7 cellular contexts compared by ENCODE assay signal in genomic region chr12:6938353-6939186, GRCh38. TPM values are rescaled to one million over a fixed set of nuclear protein-coding genes. Genes with fewer than 3 reads are reported as not detected.
DNase-seq lines count a peak whose midpoint lies in the region; ATAC-seq and TF ChIP-seq lines count a peak whose summit lies in the region.
"Had no signal": no experiment of that assay in that cellular context is flagged by ENCODE, and none has a peak within 500 bp of the region (broad histone marks: within the 10 kb centered on the region; RNA-seq: fewer than 3 reads in every experiment).

No MANE protein-coding gene starts in this region.

- H3K27me3 ChIP-seq in PC-3 (ENCODE audit: low read length) (no peaks in the 10 kb centered on the region), esophagus squamous epithelium (no peaks in the 10 kb centered on the region), spleen (replicated peaks in 1 of 7) (no peaks in the 10 kb centered on the region)

- 72 to 83% methylated on average over 3 to 10 of the region's 32 CpGs for WGBS in esophagus squamous epithelium, 2 donors
- WGBS in spleen, 5 donors: 78 to 88% (median 80%) methylated on average over 29 to 32 of the region's 32 CpGs

- no peaks in the 10 kb centered on the region for H3F3A ChIP-seq in PC-3 (ENCODE audit: low read length, unreplicated experiment)

- H3K79me2 ChIP-seq in PC-3 (ENCODE audit: low read length): no peaks in the 10 kb centered on the region; the same call in 1 of the 2 replicates

- peak overlapping the region; percentile 17; the same call in 1 of the 2 replicates for H3K4me2 ChIP-seq in PC-3 (ENCODE audit: low read length)

- 0 out of 2 replicates have a peak overlapping the region, but pooled peaks have one; percentile 35 for H2AFZ ChIP-seq in PC-3 (ENCODE audit: low read length)

- no peaks in the 10 kb centered on the region for H3K9me3 ChIP-seq in PC-3 (ENCODE audit: low read length)
- H3K9me3 ChIP-seq in esophagus squamous epithelium: no peaks in the 10 kb centered on the region
- H3K9me3 ChIP-seq in spleen: no peaks in the 10 kb centered on the region

- H4K20me1 ChIP-seq in PC-3 (ENCODE audit: low read length): no peaks in the 10 kb centered on the region

- H3K27ac ChIP-seq in PC-3 (ENCODE audit: low read length): no peak overlapping the region
- peak overlapping the region; percentile 88 to 96 (median 94) for H3K27ac ChIP-seq in esophagus squamous epithelium
- peak overlapping the region; percentile 14 to 98 (median 95) for H3K27ac ChIP-seq in spleen

- H3K36me3 ChIP-seq in PC-3 (ENCODE audit: low read depth, low read length): peaks cover 4% of the 10 kb centered on the region; the same call in 1 of the 2 replicates
- H3K36me3 ChIP-seq in esophagus squamous epithelium: peaks cover 19 to 69% (median 29%) of the 10 kb centered on the region in 3 donors
- H3K36me3 ChIP-seq in spleen: peaks cover 0 to 56% (median 24%) of the 10 kb centered on the region in 6 donors

- no peak overlapping the region for H3K4me3 ChIP-seq in PC-3 (ENCODE audit: low read length)
- H3K4me3 ChIP-seq in esophagus squamous epithelium: peak overlapping the region in 3 of 4 donors; percentile 62 to 79 (median 76)
- H3K4me3 ChIP-seq in spleen: peak overlapping the region in 4 of 8 donors; percentile 60 to 90 (median 67)

- intact Hi-C loops in PC-3 (cut with micrococcal nuclease): no loop called here
- intact Hi-C loops in esophagus squamous epithelium (cut with DNase I): no loop called here
- intact Hi-C loops in spleen (cut with DNase I; ENCODE audit: low total_unique reads): no loop called here

- no peak for ATAC-seq in PC-3

- TF ChIP-seq POLR2A in esophagus squamous epithelium (IDR thresholded peaks at IDR 0.05) (peak in 1 of 4 donors; percentile 11), spleen (IDR thresholded peaks at IDR 0.05) (no peak)

- no peaks in the 10 kb centered on the region for H3K9me2 ChIP-seq in PC-3 (replicated peaks; ENCODE audit: low read length)

- no peak for TF ChIP-seq CTCF in PC-3 (conservative IDR thresholded peaks at IDR 0.05; ENCODE audit: low read depth, low read length)
- no peak for TF ChIP-seq CTCF in esophagus squamous epithelium (IDR thresholded peaks at IDR 0.05)
- TF ChIP-seq CTCF in spleen (IDR thresholded peaks at IDR 0.05 in 8 of 11, conservative IDR thresholded peaks at IDR 0.05 in 3 of 11): peak in 5 of 11 experiments; percentile 14 to 57 (median 41)
- no peak for TF ChIP-seq CTCF in GM20000 (IDR thresholded peaks at IDR 0.05; ENCODE audit: extremely low read depth, missing control alignments)

- TSS peak; percentile 14 for BruUV-seq in PC-3 (replicated peaks; lab: Mats Ljungman, UMichigan)

- 0 out of 2 replicates have a peak overlapping the region, but pooled peaks have one; percentile 28 for H3K9ac ChIP-seq in PC-3 (ENCODE audit: low read length)

- CTCF ChIA-PET in PC-3 (lab: Charles Lee): interaction anchor here (1.0 kb wide), 1 partner anchor 13 kb away, joined by 6 read pairs; no protein-coding TSS in a partner anchor

- POLR2A ChIA-PET in PC-3 (lab: Charles Lee; ENCODE audit: unreplicated experiment): interaction anchor here (0.9 kb wide), 1 partner anchor 13 kb away, joined by 3 read pairs; no protein-coding TSS in a partner anchor

- DNase-seq in PC-3 (no peak), esophagus squamous epithelium (lab: John Stamatoyannopoulos, UW) (no peak), spleen (peak; percentile 88), NCI-H1417 treated with DMSO at 0.1 percent for 48 hours (lab: John Stamatoyannopoulos, UW) (no peak), GM20000 (ENCODE audit: low spot score) (no peak), GM19238 (ENCODE audit: insufficient read length, low spot score) (no peak)

- H3K4me1 ChIP-seq in PC-3 (ENCODE audit: insufficient read depth, low read length): peaks cover 7% of the 10 kb centered on the region; the same call in 1 of the 2 replicates
- peaks cover 32 to 86% (median 32%) of the 10 kb centered on the region in 3 donors for H3K4me1 ChIP-seq in esophagus squamous epithelium
- H3K4me1 ChIP-seq in spleen: peaks cover 23 to 78% (median 61%) of the 10 kb centered on the region in 6 donors

RNA-seq across cellular contexts. Expression of gene RNU7-1, which starts 5.0 kb away (rescaled TPM):
- not detected in 2 replicates for total RNA-seq in PC-3 (2014; rRNA removed)
- total RNA-seq in esophagus squamous epithelium: not detected
- not detected for total RNA-seq in spleen
- polyA plus RNA-seq in spleen: not detected
- total RNA-seq: renal cortical epithelial cell had no signal

RNA-seq across cellular contexts. Expression of gene C12orf57, which starts 5.3 kb away (rescaled TPM):
- total RNA-seq in PC-3 (2014; rRNA removed) (125 and 130 TPM in 2 replicates), esophagus squamous epithelium (100 to 1,000 TPM; 110 to 377 (median 156) TPM), spleen (100 to 1,000 TPM in 6 of 7 donors, 10 to 100 TPM in 1; 79.2 to 364 (median 116) TPM)
- 100 to 1,000 TPM; 181 to 323 (median 242) TPM for polyA plus RNA-seq in spleen

RNA-seq across cellular contexts. Expression of gene ATN1, which starts 10.8 kb away (rescaled TPM):
- total RNA-seq in PC-3 (2014; rRNA removed) (11.6 and 41.5 TPM in 2 replicates), esophagus squamous epithelium (10 to 100 TPM; 12.2 to 28.8 (median 22.2) TPM), spleen (100 to 1,000 TPM in 1 of 7 donors, 10 to 100 TPM in 6; 64.7 to 112 (median 81.7) TPM)
- polyA plus RNA-seq in spleen: 10 to 100 TPM; 10.1 to 42.0 (median 21.4) TPM

RNA-seq across cellular contexts. Expression of gene PTPN6, which starts 12.6 kb away (rescaled TPM):
- 22.5 and 28.4 TPM in 2 replicates for total RNA-seq in PC-3 (2014; rRNA removed)
- total RNA-seq in esophagus squamous epithelium: 10 to 100 TPM; 11.0 to 29.7 (median 21.5) TPM
- total RNA-seq in spleen: 100 to 1,000 TPM; 314 to 431 (median 423) TPM
- polyA plus RNA-seq in spleen: 100 to 1,000 TPM; 398 to 713 (median 604) TPM

RNA-seq across cellular contexts. Expression of gene ENO2, which starts 24.2 kb away (rescaled TPM):
- total RNA-seq in PC-3 (2014; rRNA removed) (30.2 and 35.2 TPM in 2 replicates), esophagus squamous epithelium (1 to 10 TPM; 5.0 to 8.0 (median 5.5) TPM), spleen (10 to 100 TPM in 6 of 7 donors, 1 to 10 TPM in 1; 7.6 to 37.7 (median 25.0) TPM)
- polyA plus RNA-seq in spleen: 10 to 100 TPM; 11.5 to 41.3 (median 29.1) TPM
